In genomic region chr4:184967699-184968098, GRCh38 we compare ENCODE assay signal across 18 cellular contexts. TPM values are rescaled to one million over a fixed set of nuclear protein-coding genes. Genes with fewer than 3 reads are reported as not detected.
DNase-seq lines count a peak whose midpoint lies in the region; ATAC-seq and TF ChIP-seq lines count a peak whose summit lies in the region.
"Not testable (repeated sequence)": the region's sequence is repeated elsewhere in the genome, so short reads cannot be mapped to it uniquely, and the experiment has no call there.
"Had no signal": no experiment of that assay in that cellular context is flagged by ENCODE, and none has a peak within 500 bp of the region (broad histone marks: within the 10 kb centered on the region; RNA-seq: fewer than 3 reads in every experiment).

No MANE protein-coding gene starts in this region.

- H3K36me3 Mint-ChIP-seq in activated B cell treated with CpG ODN at 0.5 μM for 24 hours (ENCODE audit: low read depth); activated T-cell treated with anti-CD3 and anti-CD28 coated beads, Interleukin-2, amount 50 U/mL, for 24 hours (ENCODE audit: low read depth); activated naive CD8-positive, alpha-beta T cell treated with anti-CD3 and anti-CD28 coated beads, Interleukin-2, amount 10 ng/mL, durations not matched to agents 7 days and 5 days: not testable (repeated sequence)
- H3K36me3 Mint-ChIP-seq in naive thymus-derived CD4-positive, alpha-beta T cell = peaks cover 0 to 15% (median 4%) of the 10 kb centered on the region in 5 donors
- H3K36me3 Mint-ChIP-seq in stimulated activated naive B cell treated with anti-CD40 and anti-IgM and Interleukin-4, amounts not matched to agents 10 μg/mL and 1 μg/mL and 100 μg/mL, for 72 hours = peaks cover 8 to 20% of the 10 kb centered on the region in 2 donors

- ATAC-seq in activated B cell treated with CpG ODN at 0.5 μM for 24 hours (ENCODE audit: low read depth); activated naive CD8-positive, alpha-beta T cell treated with anti-CD3 and anti-CD28 coated beads, Interleukin-2, amount 10 ng/mL, durations not matched to agents 7 days and 5 days (ENCODE audit: low read depth); naive thymus-derived CD4-positive, alpha-beta T cell: not testable (repeated sequence)
- ATAC-seq in stimulated activated naive B cell treated with anti-CD40 and anti-IgM and Interleukin-4, amounts not matched to agents 10 μg/mL and 1 μg/mL and 100 μg/mL, for 72 hours (replicated peaks) = peak; percentile 38 to 44

- not testable (repeated sequence) for H3K27me3 Mint-ChIP-seq in activated B cell treated with CpG ODN at 0.5 μM for 24 hours; activated T-cell treated with anti-CD3 and anti-CD28 coated beads, Interleukin-2, amount 50 U/mL, for 24 hours; activated naive CD8-positive, alpha-beta T cell treated with anti-CD3 and anti-CD28 coated beads, Interleukin-2, amount 10 ng/mL, durations not matched to agents 7 days and 5 days
- peaks cover 9 to 16% (median 11%) of the 10 kb centered on the region in 5 donors for H3K27me3 Mint-ChIP-seq in naive thymus-derived CD4-positive, alpha-beta T cell
- H3K27me3 Mint-ChIP-seq in stimulated activated naive B cell treated with anti-CD40 and anti-IgM and Interleukin-4, amounts not matched to agents 10 μg/mL and 1 μg/mL and 100 μg/mL, for 72 hours = peaks cover 6 to 20% of the 10 kb centered on the region in 2 donors

- H3K27me3 ChIP-seq in naive thymus-derived CD4-positive, alpha-beta T cell (ENCODE audit: control insufficient read depth in 2 of 2, insufficient read depth in 2 of 2, low read length in 2 of 2) = not testable (repeated sequence)

- not testable (repeated sequence) for H3K4me1 ChIP-seq in naive thymus-derived CD4-positive, alpha-beta T cell (ENCODE audit: control insufficient read depth in 2 of 2, insufficient read depth in 2 of 2, low read length in 2 of 2)

- CTCF ChIA-PET in activated B cell treated with CpG ODN at 0.5 μM for 24 hours (lab: Charles Lee); naive thymus-derived CD4-positive, alpha-beta T cell (lab: Charles Lee): not testable (repeated sequence)

- peak overlapping the region; percentile 64 for H3K4me3 Mint-ChIP-seq in activated B cell treated with CpG ODN at 0.5 μM for 24 hours
- H3K4me3 Mint-ChIP-seq in activated T-cell treated with anti-CD3 and anti-CD28 coated beads, Interleukin-2, amount 50 U/mL, for 24 hours; activated naive CD8-positive, alpha-beta T cell treated with anti-CD3 and anti-CD28 coated beads, Interleukin-2, amount 10 ng/mL, durations not matched to agents 7 days and 5 days: not testable (repeated sequence)
- peak overlapping the region in 9 of 10 donors; percentile 3 to 89 (median 64) for H3K4me3 Mint-ChIP-seq in naive thymus-derived CD4-positive, alpha-beta T cell
- peak overlapping the region; percentile 63 to 79 for H3K4me3 Mint-ChIP-seq in stimulated activated naive B cell treated with anti-CD40 and anti-IgM and Interleukin-4, amounts not matched to agents 10 μg/mL and 1 μg/mL and 100 μg/mL, for 72 hours

- DNase-seq in AML-193 (lab: John Stamatoyannopoulos, UW) = peak; percentile 12 to 39
- DNase-seq in KBM-7 = peak; percentile 29
- peak; percentile 2 for DNase-seq in SIG-M5 (lab: John Stamatoyannopoulos, UW)
- not testable (repeated sequence) for DNase-seq in activated B cell treated with CpG ODN at 0.5 μM for 24 hours; activated naive CD8-positive, alpha-beta T cell treated with anti-CD3 and anti-CD28 coated beads, Interleukin-2, amount 10 ng/mL, durations not matched to agents 7 days and 5 days; stimulated activated naive B cell treated with anti-CD40 and anti-IgM and Interleukin-4, amounts not matched to agents 10 μg/mL and 1 μg/mL and 100 μg/mL, for 72 hours
- peak; percentile 29 for DNase-seq in activated T-cell treated with anti-CD3 and anti-CD28 coated beads, Interleukin-2, amount 50 U/mL, for 24 hours
- peak in 8 of 9 donors; percentile 19 to 69 (median 54) for DNase-seq in naive thymus-derived CD4-positive, alpha-beta T cell

- not testable (repeated sequence) for H3K4me3 ChIP-seq in naive thymus-derived CD4-positive, alpha-beta T cell (ENCODE audit: low read length)

- TF ChIP-seq CTCF in activated B cell treated with CpG ODN at 0.5 μM for 24 hours (IDR thresholded peaks at IDR 0.05) = not testable (repeated sequence)

- intact Hi-C loops in activated B cell treated with CpG ODN at 0.5 μM for 24 hours (cut with micrococcal nuclease) = not testable (repeated sequence)
- intact Hi-C loops in naive thymus-derived CD4-positive, alpha-beta T cell (cut with micrococcal nuclease) = loop anchor here in 1 of 2 donors (10.0 kb wide), 1 partner anchor 433 kb away; no protein-coding TSS in a partner anchor

- POLR2A ChIA-PET in activated B cell treated with CpG ODN at 0.5 μM for 24 hours (lab: Charles Lee); activated naive CD8-positive, alpha-beta T cell treated with anti-CD3 and anti-CD28 coated beads, Interleukin-2, amount 10 ng/mL, durations not matched to agents 7 days and 5 days (lab: Charles Lee); naive thymus-derived CD4-positive, alpha-beta T cell (lab: Charles Lee): not testable (repeated sequence)

- peak overlapping the region; percentile 86 for H3K27ac Mint-ChIP-seq in activated B cell treated with CpG ODN at 0.5 μM for 24 hours
- peak overlapping the region; percentile 79 for H3K27ac Mint-ChIP-seq in activated T-cell treated with anti-CD3 and anti-CD28 coated beads, Interleukin-2, amount 50 U/mL, for 24 hours
- H3K27ac Mint-ChIP-seq in activated naive CD8-positive, alpha-beta T cell treated with anti-CD3 and anti-CD28 coated beads, Interleukin-2, amount 10 ng/mL, durations not matched to agents 7 days and 5 days = peak overlapping the region; percentile 79
- peak overlapping the region; percentile 77 to 98 (median 96) for H3K27ac Mint-ChIP-seq in naive thymus-derived CD4-positive, alpha-beta T cell
- peak overlapping the region; percentile 98 for H3K27ac Mint-ChIP-seq in stimulated activated naive B cell treated with anti-CD40 and anti-IgM and Interleukin-4, amounts not matched to agents 10 μg/mL and 1 μg/mL and 100 μg/mL, for 72 hours

- not testable (repeated sequence) for H3K27ac ChIP-seq in naive thymus-derived CD4-positive, alpha-beta T cell (ENCODE audit: low read depth, low read length)

- H3K4me1 Mint-ChIP-seq in activated B cell treated with CpG ODN at 0.5 μM for 24 hours; activated T-cell treated with anti-CD3 and anti-CD28 coated beads, Interleukin-2, amount 50 U/mL, for 24 hours (ENCODE audit: low read depth); activated naive CD8-positive, alpha-beta T cell treated with anti-CD3 and anti-CD28 coated beads, Interleukin-2, amount 10 ng/mL, durations not matched to agents 7 days and 5 days; naive thymus-derived CD4-positive, alpha-beta T cell: not testable (repeated sequence)
- H3K4me1 Mint-ChIP-seq in stimulated activated naive B cell treated with anti-CD40 and anti-IgM and Interleukin-4, amounts not matched to agents 10 μg/mL and 1 μg/mL and 100 μg/mL, for 72 hours = peaks cover 10 to 12% of the 10 kb centered on the region in 2 donors

- not testable (repeated sequence) for H3K36me3 ChIP-seq in naive thymus-derived CD4-positive, alpha-beta T cell (ENCODE audit: control insufficient read depth in 2 of 3, insufficient read depth in 3 of 3, low read length in 3 of 3)

- peaks cover 11% of the 10 kb centered on the region for H3K9me3 Mint-ChIP-seq in activated B cell treated with CpG ODN at 0.5 μM for 24 hours
- not testable (repeated sequence) for H3K9me3 Mint-ChIP-seq in activated T-cell treated with anti-CD3 and anti-CD28 coated beads, Interleukin-2, amount 50 U/mL, for 24 hours
- H3K9me3 Mint-ChIP-seq in activated naive CD8-positive, alpha-beta T cell treated with anti-CD3 and anti-CD28 coated beads, Interleukin-2, amount 10 ng/mL, durations not matched to agents 7 days and 5 days = peaks cover 21% of the 10 kb centered on the region
- peaks cover 6 to 50% (median 16%) of the 10 kb centered on the region in 11 donors for H3K9me3 Mint-ChIP-seq in naive thymus-derived CD4-positive, alpha-beta T cell
- H3K9me3 Mint-ChIP-seq in stimulated activated naive B cell treated with anti-CD40 and anti-IgM and Interleukin-4, amounts not matched to agents 10 μg/mL and 1 μg/mL and 100 μg/mL, for 72 hours = peaks cover 16 to 19% of the 10 kb centered on the region in 2 donors

- in situ Hi-C loops in KBM-7 (cut with MboI; ENCODE audit: low pct_unique_long_range_greater_than_20kb, low sequenced_read_pairs) = not testable (repeated sequence)

- not testable (repeated sequence) for H3K9me3 ChIP-seq in naive thymus-derived CD4-positive, alpha-beta T cell (ENCODE audit: control insufficient read depth in 2 of 3, low read length in 3 of 3)

RNA-seq across cellular contexts. Expression of gene HELT, which starts 50.6 kb away (rescaled TPM):
- total RNA-seq in activated B cell treated with CpG ODN at 0.5 μM for 24 hours = not detected in 2 replicates
- not detected for total RNA-seq in activated naive CD8-positive, alpha-beta T cell treated with anti-CD3 and anti-CD28 coated beads, Interleukin-2, amount 10 ng/mL, durations not matched to agents 7 days and 5 days
- total RNA-seq in naive thymus-derived CD4-positive, alpha-beta T cell = not detected
- not detected for polyA plus RNA-seq in naive thymus-derived CD4-positive, alpha-beta T cell
- total RNA-seq: bronchial epithelial cell; colonic mucosa; epithelial cell of proximal tubule; left ventricle myocardium superior; pancreas; Peyer's patch; right atrium auricular region; SJCRH30; smooth muscle cell; T-helper 1 cell treated with Interleukin-12 subunit alpha and Interleukin-12 subunit beta and Interleukin-4 antibody, amounts not matched to agents 30 ng/mL and 1 ng/mL, for 36 hours had no signal
- polyA plus RNA-seq: pancreas, smooth muscle cell had no signal
